ENCODE assay signal across 9 cellular contexts in the genomic region with DNA sequence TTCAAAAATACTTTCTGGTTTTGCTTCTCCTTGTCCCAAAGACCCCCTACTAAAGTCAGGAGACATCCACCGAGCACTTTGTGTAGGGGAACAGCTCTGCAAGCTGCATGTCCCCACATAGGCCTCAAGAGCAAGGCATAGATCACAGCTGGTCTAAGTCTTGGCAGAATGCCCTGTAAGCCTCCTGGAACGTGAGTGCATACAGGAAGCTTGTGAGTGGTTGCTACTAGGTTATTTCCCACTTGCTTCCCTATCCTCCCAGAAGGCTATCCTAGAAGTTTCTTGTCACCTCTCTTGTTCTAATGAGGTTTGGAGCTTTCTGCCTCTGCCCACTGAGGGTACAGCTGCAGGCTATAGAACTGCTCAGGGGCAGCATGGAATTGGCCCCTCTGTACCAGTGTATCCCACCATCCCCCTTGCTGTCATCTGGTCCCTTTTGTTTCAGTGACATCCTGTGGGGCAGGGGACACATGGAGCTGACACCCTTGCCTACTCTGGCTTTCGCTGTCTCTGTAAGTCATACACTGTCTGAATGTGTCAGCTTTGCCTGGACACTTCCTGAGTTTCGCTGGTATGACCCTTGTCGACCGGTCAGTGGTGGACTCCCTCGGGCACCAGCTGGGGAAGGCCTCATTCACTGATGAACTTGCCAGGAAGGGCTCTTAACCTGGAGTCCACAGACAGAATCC. TPM values are rescaled to one million over a fixed set of nuclear protein-coding genes. Genes with fewer than 3 reads are reported as not detected.
DNase-seq lines count a peak whose midpoint lies in the region; ATAC-seq, FAIRE-seq and TF ChIP-seq lines count a peak whose summit lies in the region.
"Had no signal": no experiment of that assay in that cellular context is flagged by ENCODE, and none has a peak within 500 bp of the region (broad histone marks: within the 10 kb centered on the region; RNA-seq: fewer than 3 reads in every experiment).

No MANE protein-coding gene starts in this region.

- no peaks in the 10 kb centered on the region for H3K36me3 ChIP-seq in right lobe of liver
- no peaks in the 10 kb centered on the region for H3K36me3 ChIP-seq in HepG2 (replicated peaks in 1 of 2; ENCODE audit: control insufficient read depth in 1 of 2, insufficient read depth in 2 of 2, low read length in 2 of 2)
- H3K36me3 ChIP-seq in cardiac muscle cell: no peaks in the 10 kb centered on the region
- no peaks in the 10 kb centered on the region for H3K36me3 ChIP-seq in suprapubic skin

- no peak for FAIRE-seq in HepG2 (lab: Jason Lieb, UNC)

- no peak overlapping the region for H3K27ac ChIP-seq in right lobe of liver
- no peak overlapping the region for H3K27ac ChIP-seq in HepG2 (ENCODE audit: extremely low read length, insufficient read depth, low read length)
- no peak overlapping the region for H3K27ac ChIP-seq in cardiac muscle cell
- no peak overlapping the region for H3K27ac ChIP-seq in suprapubic skin

- no peak overlapping the region for H2AFZ ChIP-seq in HepG2 (ENCODE audit: low read length)

- ATAC-seq in right lobe of liver (peak; percentile 31 to 64 (median 35)), HepG2 (no peak), GM19328 (IDR thresholded peaks at IDR 0.05; ENCODE audit: unreplicated experiment) (no peak), GM18511 (IDR thresholded peaks at IDR 0.05; ENCODE audit: unreplicated experiment) (no peak), HG03354 (IDR thresholded peaks at IDR 0.05; ENCODE audit: poor library complexity, severe bottlenecking, unreplicated experiment) (no peak)

- no peak overlapping the region for H3K9ac ChIP-seq in HepG2 (ENCODE audit: insufficient read depth, low read depth, low read length)

- H4K20me1 ChIP-seq in HepG2 (ENCODE audit: insufficient read depth, low read length): no peaks in the 10 kb centered on the region; the same call in 1 of the 2 replicates

- no peak for TF ChIP-seq RAD21 in HepG2 (CRISPR knock-in tag; IDR thresholded peaks at IDR 0.05)

- POLR2A ChIA-PET in HepG2 (lab: Yijun Ruan, JAX): no interaction called here

- no peaks in the 10 kb centered on the region for H3K79me2 ChIP-seq in HepG2 (ENCODE audit: insufficient read depth, low read length)

- no peak for TF ChIP-seq EP300 in HepG2 (IDR thresholded peaks at IDR 0.05; ENCODE audit: low read depth in 2 of 2, low read length in 2 of 2)
- no peak for TF ChIP-seq EP300 in HepG2 (CRISPR knock-in tag; IDR thresholded peaks at IDR 0.05; ENCODE audit: borderline replicate concordance)
- TF ChIP-seq EP300 in suprapubic skin (IDR thresholded peaks at IDR 0.05): no peak

- TF ChIP-seq POLR2A in right lobe of liver (IDR thresholded peaks at IDR 0.05) (no peak), HepG2 (IDR thresholded peaks at IDR 0.05; ENCODE audit: insufficient read depth in 1 of 2, low read depth in 2 of 2, low read length in 2 of 2) (no peak), suprapubic skin (IDR thresholded peaks at IDR 0.05) (no peak)

- WGBS in right lobe of liver (ENCODE audit: insufficient coverage, low coverage, low lambda C conversion rate, missing lambda C conversion rate): 34% methylated on average over 3 of the region's 7 CpGs
- WGBS in HepG2 (ENCODE audit: low lambda C conversion rate): 17% methylated on average over 7 of the region's 7 CpGs
- 63% methylated on average over 7 of the region's 7 CpGs for WGBS in suprapubic skin

- intact Hi-C loops in right lobe of liver (cut with DNase I) (no loop called here), HepG2 (cut with micrococcal nuclease; ENCODE audit: unreplicated experiment) (no loop called here)

- H3K27me3 ChIP-seq in right lobe of liver: no peaks in the 10 kb centered on the region
- no peaks in the 10 kb centered on the region for H3K27me3 ChIP-seq in HepG2 (ENCODE audit: control insufficient read depth in 1 of 2, insufficient read depth in 2 of 2, low read length in 2 of 2)
- no peaks in the 10 kb centered on the region for H3K27me3 ChIP-seq in cardiac muscle cell
- H3K27me3 ChIP-seq in suprapubic skin: no peaks in the 10 kb centered on the region

- no peaks in the 10 kb centered on the region for H3K9me3 ChIP-seq in right lobe of liver
- no peaks in the 10 kb centered on the region for H3K9me3 ChIP-seq in HepG2 (ENCODE audit: low read length)
- H3K9me3 ChIP-seq in cardiac muscle cell (ENCODE audit: low read depth): no peaks in the 10 kb centered on the region
- H3K9me3 ChIP-seq in suprapubic skin: no peaks in the 10 kb centered on the region

- CTCF ChIA-PET in HepG2 (lab: Yijun Ruan, JAX; ENCODE audit: low intra/inter-chr PET ratio, low total read pairs): no interaction called here

- H3K4me2 ChIP-seq in HepG2 (ENCODE audit: low read depth, low read length): no peak overlapping the region

- DNase-seq in right lobe of liver: no peak
- no peak for DNase-seq in HepG2 (ENCODE audit: low spot score)
- DNase-seq in OCI-M1 (lab: John Stamatoyannopoulos, UW): peak; percentile 17
- DNase-seq in cardiac muscle cell (ENCODE audit: low read depth in 1 of 2, low spot score in 1 of 2): peak; percentile 82 to 89
- no peak for DNase-seq in suprapubic skin (ENCODE audit: low spot score in 2 of 2)
- DNase-seq: activated naive CD4-positive, alpha-beta T cell treated with anti-CD3 and anti-CD28 coated beads for 36 hours had no signal

- in situ Hi-C loops in HepG2 (cut with HindIII; ENCODE audit: extremely low pct_ligation_motif_present, low pct_unique_long_range_greater_than_20kb): loop anchor here (10.0 kb wide), 1 partner anchor 527 kb away; no protein-coding TSS in a partner anchor

- H3K4me3 ChIP-seq in right lobe of liver (no peak overlapping the region), HepG2 (replicated peaks in 1 of 3; ENCODE audit: insufficient read depth in 1 of 3, low read depth in 2 of 3, low read length in 3 of 3) (no peak overlapping the region), cardiac muscle cell (no peak overlapping the region), suprapubic skin (no peak overlapping the region)

- no TSS peak for BruUV-seq in HepG2 (replicated peaks; lab: Mats Ljungman, UMichigan)

- TF ChIP-seq CTCF in right lobe of liver (IDR thresholded peaks at IDR 0.05): no peak
- TF ChIP-seq CTCF in HepG2 (CRISPR knock-in tag; IDR thresholded peaks at IDR 0.05): no peak
- TF ChIP-seq CTCF in cardiac muscle cell (IDR thresholded peaks at IDR 0.05; ENCODE audit: low read depth, low read length): no peak
- no peak for TF ChIP-seq CTCF in suprapubic skin (IDR thresholded peaks at IDR 0.05)

- H3K4me1 ChIP-seq in right lobe of liver (peaks cover 0 to 4% (median 0%) of the 10 kb centered on the region in 4 donors), HepG2 (ENCODE audit: insufficient read depth, low read length) (no peaks in the 10 kb centered on the region), cardiac muscle cell (ENCODE audit: low read depth) (no peaks in the 10 kb centered on the region), suprapubic skin (peaks cover 7% of the 10 kb centered on the region)

RNA-seq across cellular contexts. Expression of a gene that starts 35.6 kb away (rescaled TPM):
- not detected for total RNA-seq in right lobe of liver
- not detected in 2 replicates for total RNA-seq in HepG2 (2016; rRNA removed; fragmentation: Illumina TruSeq; extraction: Trizol)
- total RNA-seq in HepG2 (2016; cell fraction: cytosol; rRNA removed; fragmentation: Illumina TruSeq; extraction: Trizol; ENCODE audit: low read depth): not detected in 2 replicates
- total RNA-seq in HepG2 (2016; cell fraction: insoluble cytoplasmic fraction; rRNA removed; fragmentation: Illumina TruSeq; extraction: Trizol): not detected in 2 replicates
- total RNA-seq in HepG2 (2016; cell fraction: membrane; rRNA removed; fragmentation: Illumina TruSeq; extraction: Trizol): not detected in 2 replicates
- total RNA-seq in HepG2 (2016; cell fraction: nucleus; rRNA removed; fragmentation: Illumina TruSeq; extraction: Trizol): not detected in 2 replicates
- not detected in 2 replicates for polyA plus RNA-seq in HepG2 (2011; rRNA removed)
- not detected in 2 replicates for polyA plus RNA-seq in HepG2 (2011; cell fraction: cytosol; rRNA removed)
- polyA plus RNA-seq in HepG2 (2011; cell fraction: nucleus; rRNA removed): not detected in 2 replicates
- polyA plus RNA-seq in HepG2 (2012): not detected in 2 replicates
- not detected in 2 replicates for polyA plus RNA-seq in HepG2 (2016; cell fraction: cytosol; fragmentation: Illumina TruSeq; extraction: Trizol; ENCODE audit: low read depth)
- polyA plus RNA-seq in HepG2 (2016; cell fraction: insoluble cytoplasmic fraction; fragmentation: Illumina TruSeq; extraction: Trizol; ENCODE audit: low read depth): not detected in 2 replicates
- not detected in 2 replicates for polyA plus RNA-seq in HepG2 (2016; cell fraction: membrane; fragmentation: Illumina TruSeq; extraction: Trizol; ENCODE audit: low read depth)
- polyA plus RNA-seq in HepG2 (2016; cell fraction: nucleus; fragmentation: Illumina TruSeq; extraction: Trizol; ENCODE audit: insufficient read depth, low read depth): not detected in 2 replicates
- polyA minus RNA-seq in HepG2 (2011; rRNA and poly(A)+ RNA removed; ENCODE audit: low replicate concordance): not detected in 2 replicates
- not detected in 2 replicates for polyA minus RNA-seq in HepG2 (2011; cell fraction: cytosol; rRNA and poly(A)+ RNA removed)
- not detected in 2 replicates for polyA minus RNA-seq in HepG2 (2011; cell fraction: nucleus; rRNA and poly(A)+ RNA removed)
- total RNA-seq in cardiac muscle cell: not detected in 2 replicates
- polyA plus RNA-seq in cardiac muscle cell: not detected in 2 replicates
- total RNA-seq in suprapubic skin: not detected
- total RNA-seq: activated naive CD4-positive, alpha-beta T cell treated with anti-CD3 and anti-CD28 coated beads for 36 hours had no signal

RNA-seq across cellular contexts. Expression of a gene that starts 43.9 kb away (rescaled TPM):
- under 1 TPM in 5 of 6 experiments, not detected in 1; 0.31 to 0.77 (median 0.39) TPM for total RNA-seq in right lobe of liver
- not detected in 2 replicates for total RNA-seq in HepG2 (2016; rRNA removed; fragmentation: Illumina TruSeq; extraction: Trizol)
- not detected in 2 replicates for total RNA-seq in HepG2 (2016; cell fraction: cytosol; rRNA removed; fragmentation: Illumina TruSeq; extraction: Trizol; ENCODE audit: low read depth)
- not detected in 2 replicates for total RNA-seq in HepG2 (2016; cell fraction: insoluble cytoplasmic fraction; rRNA removed; fragmentation: Illumina TruSeq; extraction: Trizol)
- not detected in 2 replicates for total RNA-seq in HepG2 (2016; cell fraction: membrane; rRNA removed; fragmentation: Illumina TruSeq; extraction: Trizol)
- total RNA-seq in HepG2 (2016; cell fraction: nucleus; rRNA removed; fragmentation: Illumina TruSeq; extraction: Trizol): not detected in 2 replicates
- not detected in 2 replicates for polyA plus RNA-seq in HepG2 (2011; rRNA removed)
- polyA plus RNA-seq in HepG2 (2011; cell fraction: cytosol; rRNA removed): not detected in 2 replicates
- polyA plus RNA-seq in HepG2 (2011; cell fraction: nucleus; rRNA removed): not detected in 2 replicates
- polyA plus RNA-seq in HepG2 (2012): not detected in 2 replicates
- not detected in 2 replicates for polyA plus RNA-seq in HepG2 (2016; cell fraction: cytosol; fragmentation: Illumina TruSeq; extraction: Trizol; ENCODE audit: low read depth)
- not detected in 2 replicates for polyA plus RNA-seq in HepG2 (2016; cell fraction: insoluble cytoplasmic fraction; fragmentation: Illumina TruSeq; extraction: Trizol; ENCODE audit: low read depth)
- polyA plus RNA-seq in HepG2 (2016; cell fraction: membrane; fragmentation: Illumina TruSeq; extraction: Trizol; ENCODE audit: low read depth): not detected in 2 replicates
- not detected in 2 replicates for polyA plus RNA-seq in HepG2 (2016; cell fraction: nucleus; fragmentation: Illumina TruSeq; extraction: Trizol; ENCODE audit: insufficient read depth, low read depth)
- polyA minus RNA-seq in HepG2 (2011; rRNA and poly(A)+ RNA removed; ENCODE audit: low replicate concordance): not detected in 2 replicates
- not detected in 2 replicates for polyA minus RNA-seq in HepG2 (2011; cell fraction: cytosol; rRNA and poly(A)+ RNA removed)
- polyA minus RNA-seq in HepG2 (2011; cell fraction: nucleus; rRNA and poly(A)+ RNA removed): not detected in 2 replicates
- total RNA-seq in cardiac muscle cell: not detected in 2 replicates
- not detected in 2 replicates for polyA plus RNA-seq in cardiac muscle cell
- not detected for total RNA-seq in suprapubic skin
- total RNA-seq: activated naive CD4-positive, alpha-beta T cell treated with anti-CD3 and anti-CD28 coated beads for 36 hours had no signal

Comparison
In these comparisons a context has a peak if more than half of its experiments do, and no peak if none do; other contexts are left out.
1. ATAC-seq: peak in right lobe of liver (4 of 4); none in HepG2 (single experiment), GM19328 (single experiment), GM18511 (single experiment) and HG03354 (single experiment).
2. DNase-seq: peak in OCI-M1 (single experiment) and cardiac muscle cell (2 of 2); none in right lobe of liver (0 of 3), HepG2 (single experiment) and suprapubic skin (0 of 2).